Comparison of ENCODE assay signal across 9 cellular contexts in the genomic region with DNA sequence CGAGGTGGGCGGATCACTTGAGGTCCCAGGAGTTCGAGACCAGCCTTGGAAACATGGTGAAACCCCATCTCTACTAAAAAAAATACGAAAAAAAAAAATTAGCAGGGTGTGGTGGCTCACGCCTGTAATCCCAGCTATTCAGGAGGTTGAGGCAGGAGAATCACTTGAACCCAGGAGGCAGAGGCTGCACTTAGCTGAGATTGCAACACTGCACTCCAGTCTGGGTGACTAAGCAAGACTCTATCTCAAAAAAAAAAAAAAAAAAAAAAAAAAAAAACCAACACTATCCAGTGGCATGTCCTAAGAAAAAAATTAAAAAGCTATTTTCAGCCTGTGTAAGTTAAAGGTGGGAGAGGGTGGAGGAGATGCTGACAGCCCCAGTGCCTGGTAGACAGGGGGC.
"Had no signal": no experiment of that assay in that cellular context is flagged by ENCODE, and none has a peak within 500 bp of the region (broad histone marks: within the 10 kb centered on the region; RNA-seq: fewer than 3 reads in every experiment).

No MANE protein-coding gene starts in this region.

- H3K36me3 ChIP-seq: heart left ventricle had no signal

- DNase-seq: activated CD4-positive, alpha-beta T cell treated with anti-CD3 and anti-CD28 coated beads, Interleukin-2, amount 50 U/mL, for 48 hours; activated naive CD4-positive, alpha-beta T cell treated with Interleukin-2 at 50 U/mL for 16 hours; activated naive CD8-positive, alpha-beta T cell treated with anti-CD3 and anti-CD28 coated beads, Interleukin-2, amount 50 U/mL, for 24 hours; effector memory CD8-positive, alpha-beta T cell; heart left ventricle; natural killer cell; posterior cingulate gyrus; T-helper 2 cell had no signal

- H3K27ac ChIP-seq: heart left ventricle had no signal

- H3K27me3 ChIP-seq: heart left ventricle had no signal

- ATAC-seq: activated naive CD8-positive, alpha-beta T cell treated with anti-CD3 and anti-CD28 coated beads, Interleukin-2, amount 50 U/mL, for 24 hours; effector memory CD8-positive, alpha-beta T cell; heart left ventricle; natural killer cell had no signal

- H3K9me3 ChIP-seq: heart left ventricle had no signal

- H3K4me3 ChIP-seq: heart left ventricle, smooth muscle cell had no signal
